In genomic region chr14:96090441-96091148, GRCh38 we compare ENCODE assay signal across 8 cellular contexts. TPM values are rescaled to one million over a fixed set of nuclear protein-coding genes. Genes with fewer than 3 reads are reported as not detected.
DNase-seq lines count a peak whose midpoint lies in the region; ATAC-seq lines count a peak whose summit lies in the region.

No MANE protein-coding gene starts in this region.

- H3K36me3 Mint-ChIP-seq in T-helper 2 cell treated with Interferon-gamma antibody and Interleukin-4, amounts not matched to agents 5 μg/mL and 100 μg/mL, for 36 hours (ENCODE audit: low read depth), result no peaks in the 10 kb centered on the region

- ATAC-seq in GM18520 (IDR thresholded peaks at IDR 0.05; ENCODE audit: unreplicated experiment), result no peak
- no peak for ATAC-seq in GM19328 (IDR thresholded peaks at IDR 0.05; ENCODE audit: unreplicated experiment)

- DNase-seq in Ammon's horn (ENCODE audit: low spot score) (peak; percentile 69), NCI-H187 (lab: John Stamatoyannopoulos, UW) (peak; percentile 95 to 98), anterior cingulate cortex (lab: John Stamatoyannopoulos, UW) (peak in 42 of 58 donors; percentile 10 to 75 (median 40)), mucosa of gallbladder (ENCODE audit: low spot score) (peak; percentile 65), GDM1 (lab: John Stamatoyannopoulos, UW) (no peak)
- DNase-seq in T-helper 2 cell treated with Interferon-gamma antibody and Interleukin-4, amounts not matched to agents 5 μg/mL and 100 μg/mL, for 36 hours (ENCODE audit: low spot score), result no peak

- H3K9me3 Mint-ChIP-seq in T-helper 2 cell treated with Interferon-gamma antibody and Interleukin-4, amounts not matched to agents 5 μg/mL and 100 μg/mL, for 36 hours, result no peaks in the 10 kb centered on the region

- H3K4me1 Mint-ChIP-seq in T-helper 2 cell treated with Interferon-gamma antibody and Interleukin-4, amounts not matched to agents 5 μg/mL and 100 μg/mL, for 36 hours (ENCODE audit: low read depth), result no peaks in the 10 kb centered on the region

- H3K4me3 Mint-ChIP-seq in T-helper 2 cell treated with Interferon-gamma antibody and Interleukin-4, amounts not matched to agents 5 μg/mL and 100 μg/mL, for 36 hours, result no peak overlapping the region

- H3K27ac Mint-ChIP-seq in T-helper 2 cell treated with Interferon-gamma antibody and Interleukin-4, amounts not matched to agents 5 μg/mL and 100 μg/mL, for 36 hours, result no peak overlapping the region

- H3K27me3 Mint-ChIP-seq in T-helper 2 cell treated with Interferon-gamma antibody and Interleukin-4, amounts not matched to agents 5 μg/mL and 100 μg/mL, for 36 hours (ENCODE audit: low read depth), result no peaks in the 10 kb centered on the region

RNA-seq across cellular contexts. Expression of gene C14orf132, which starts 51.4 kb away (rescaled TPM):
- total RNA-seq in mucosa of gallbladder, result 9.5 TPM

Comparison
In these comparisons a context has a peak if more than half of its experiments do, and no peak if none do; other contexts are left out.
1. DNase-seq: peak in Ammon's horn (single experiment), NCI-H187 (2 of 2), anterior cingulate cortex (42 of 58) and mucosa of gallbladder (single experiment); none in GDM1 (single experiment) and T-helper 2 cell treated with Interferon-gamma antibody and Interleukin-4, amounts not matched to agents 5 μg/mL and 100 μg/mL, for 36 hours (single experiment).